In the genomic region with DNA sequence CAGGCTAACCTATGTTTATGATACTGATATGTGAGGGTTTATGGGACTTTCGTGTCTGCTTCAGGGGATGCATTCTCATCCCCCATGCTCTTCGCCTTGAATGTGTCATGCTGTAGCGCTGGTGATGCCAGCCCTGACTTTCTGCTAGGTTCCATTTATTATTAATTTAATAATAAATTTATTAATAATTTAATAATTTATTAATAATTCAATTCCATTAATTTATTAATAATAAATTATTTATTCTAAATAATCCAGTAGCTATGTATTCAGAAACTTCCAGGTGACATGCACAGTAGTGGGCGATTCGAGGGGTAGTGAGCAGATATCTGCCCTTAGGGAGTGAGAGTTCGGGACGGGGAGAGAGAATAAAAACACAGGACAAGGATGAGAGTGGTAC, we compare ENCODE assay signal across 37 cellular contexts. TPM values are rescaled to one million over a fixed set of nuclear protein-coding genes. Genes with fewer than 3 reads are reported as not detected.
DNase-seq lines count a peak whose midpoint lies in the region; ATAC-seq and TF ChIP-seq lines count a peak whose summit lies in the region.
"Had no signal": no experiment of that assay in that cellular context is flagged by ENCODE, and none has a peak within 500 bp of the region (broad histone marks: within the 10 kb centered on the region; RNA-seq: fewer than 3 reads in every experiment).

No MANE protein-coding gene starts in this region.

- H3K4me3 ChIP-seq in right atrium auricular region (no peak overlapping the region), esophagus muscularis mucosa (no peak overlapping the region), mucosa of descending colon (no peak overlapping the region)
- H3K4me3 ChIP-seq: A549; BLaER1; BLaER1 treated with 17β-estradiol and CSF1 and Interleukin-3, amounts not matched to agents 10 nM and 100 nM had no signal

- POLR2A ChIA-PET in WTC11 (lab: Charles Lee) = no interaction called here

- no peak for TF ChIP-seq POLR2A in esophagus muscularis mucosa (IDR thresholded peaks at IDR 0.05; ENCODE audit: low read depth)

- WGBS in esophagus muscularis mucosa = 90% methylated on average over 7 of the region's 7 CpGs

- DNase-seq in right atrium auricular region (ENCODE audit: low spot score) (peak; percentile 38), Right ventricle myocardium inferior (ENCODE audit: missing footprints) (no peak), WTC11 (ENCODE audit: low spot score) (no peak), esophagus muscularis mucosa (ENCODE audit: extremely low spot score) (peak; percentile 26), osteocyte (ENCODE audit: extremely low spot score, unreplicated experiment) (peak; percentile 5), NCI-H187 treated with DMSO at 0.1 percent for 48 hours (lab: John Stamatoyannopoulos, UW) (no peak), mucosa of descending colon (no peak)
- DNase-seq: 8988T; ACHN; AML-193; BE2C; C1 segment of cervical spinal cord; Caco-2; Calu3; CD4-positive, alpha-beta memory T cell; CD4-positive, alpha-beta T cell; CD4-positive, CD25-positive, alpha-beta regulatory T cell; CD8-positive, alpha-beta memory T cell; CD8-positive, alpha-beta T cell; COR-L47; DMS 273 treated with DMSO at 0.1 percent for 48 hours; DMS153; DMS53; DMS79; DMS79 treated with DMSO at 0.1 percent for 48 hours; DND-41; EL had no signal

- no peak overlapping the region for H3K27ac Mint-ChIP-seq in WTC11
- no peak overlapping the region for H3K27ac Mint-ChIP-seq in osteocyte (ENCODE audit: unreplicated experiment)
- H3K27ac Mint-ChIP-seq: B cell; CD14-positive monocyte; CD4-positive, alpha-beta memory T cell; CD4-positive, alpha-beta T cell; CD4-positive, CD25-positive, alpha-beta regulatory T cell; CD8-positive, alpha-beta memory T cell; CD8-positive, alpha-beta T cell had no signal

- H3K27me3 ChIP-seq in right atrium auricular region (no peaks in the 10 kb centered on the region), esophagus muscularis mucosa (peaks cover 0 to 5% (median 0%) of the 10 kb centered on the region in 4 donors)
- H3K27me3 ChIP-seq: BE2C; BLaER1; BLaER1 treated with 17β-estradiol and CSF1 and Interleukin-3, amounts not matched to agents 10 nM and 100 nM had no signal

- ATAC-seq in Right ventricle myocardium inferior (no peak), WTC11 (no peak), HG03520 (IDR thresholded peaks at IDR 0.05; ENCODE audit: unreplicated experiment) (no peak), mucosa of descending colon (no peak)
- ATAC-seq: A549; CD8-positive, alpha-beta T cell had no signal

- H3K27me3 Mint-ChIP-seq in WTC11 (ENCODE audit: low read depth) (peaks cover 3% of the 10 kb centered on the region; the same call in 1 of the 2 replicates), osteocyte (ENCODE audit: unreplicated experiment) (peaks cover 3% of the 10 kb centered on the region)
- H3K27me3 Mint-ChIP-seq: B cell; CD4-positive, alpha-beta T cell; CD4-positive, CD25-positive, alpha-beta regulatory T cell; CD8-positive, alpha-beta memory T cell had no signal

- peaks cover 54% of the 10 kb centered on the region for H3K36me3 Mint-ChIP-seq in WTC11
- no peaks in the 10 kb centered on the region for H3K36me3 Mint-ChIP-seq in osteocyte (ENCODE audit: unreplicated experiment)
- H3K36me3 Mint-ChIP-seq: CD14-positive monocyte; CD4-positive, alpha-beta memory T cell; CD4-positive, CD25-positive, alpha-beta regulatory T cell; CD8-positive, alpha-beta memory T cell; CD8-positive, alpha-beta T cell had no signal

- no peak for TF ChIP-seq EP300 in esophagus muscularis mucosa (IDR thresholded peaks at IDR 0.05)

- no peaks in the 10 kb centered on the region for H3K9me3 ChIP-seq in right atrium auricular region
- no peaks in the 10 kb centered on the region for H3K9me3 ChIP-seq in esophagus muscularis mucosa
- H3K9me3 ChIP-seq in mucosa of descending colon = no peaks in the 10 kb centered on the region
- H3K9me3 ChIP-seq: A549; BE2C; BLaER1; BLaER1 treated with 17β-estradiol and CSF1 and Interleukin-3, amounts not matched to agents 10 nM and 100 nM; Caco-2 had no signal

- H3K27ac ChIP-seq in right atrium auricular region (no peak overlapping the region), esophagus muscularis mucosa (replicated peaks in 1 of 4) (no peak overlapping the region)
- H3K27ac ChIP-seq: 22Rv1; A549; BLaER1; BLaER1 treated with 17β-estradiol and CSF1 and Interleukin-3, amounts not matched to agents 10 nM and 100 nM; C4-2B had no signal

- intact Hi-C loops in Right ventricle myocardium inferior (cut with DNase I) = no loop called here
- intact Hi-C loops in esophagus muscularis mucosa (cut with DNase I) = no loop called here
- intact Hi-C loops in mucosa of descending colon (cut with DNase I, micrococcal nuclease) = loop anchor here in 1 of 2 donors (10.0 kb wide), 1 partner anchor 416 kb away; no protein-coding TSS in a partner anchor

- H3K4me1 ChIP-seq in right atrium auricular region (no peaks in the 10 kb centered on the region), esophagus muscularis mucosa (no peaks in the 10 kb centered on the region), mucosa of descending colon (ENCODE audit: low read depth) (no peaks in the 10 kb centered on the region)
- H3K4me1 ChIP-seq: A549; BE2C; BLaER1; BLaER1 treated with 17β-estradiol and CSF1 and Interleukin-3, amounts not matched to agents 10 nM and 100 nM; Caco-2 had no signal

- H3K4me1 Mint-ChIP-seq in WTC11 (no peaks in the 10 kb centered on the region), osteocyte (ENCODE audit: unreplicated experiment) (no peaks in the 10 kb centered on the region)
- H3K4me1 Mint-ChIP-seq: B cell; CD14-positive monocyte; CD4-positive, alpha-beta memory T cell; CD4-positive, CD25-positive, alpha-beta regulatory T cell; CD8-positive, alpha-beta memory T cell had no signal

- H3K4me3 Mint-ChIP-seq in WTC11 (no peak overlapping the region), osteocyte (ENCODE audit: unreplicated experiment) (no peak overlapping the region)
- H3K4me3 Mint-ChIP-seq: B cell; CD14-positive monocyte; CD4-positive, alpha-beta memory T cell; CD4-positive, alpha-beta T cell; CD4-positive, CD25-positive, alpha-beta regulatory T cell; CD8-positive, alpha-beta memory T cell; CD8-positive, alpha-beta T cell had no signal

- no peaks in the 10 kb centered on the region for H3K36me3 ChIP-seq in right atrium auricular region
- H3K36me3 ChIP-seq in esophagus muscularis mucosa = no peaks in the 10 kb centered on the region
- no peaks in the 10 kb centered on the region for H3K36me3 ChIP-seq in mucosa of descending colon (ENCODE audit: low read depth)
- H3K36me3 ChIP-seq: BE2C; BLaER1; BLaER1 treated with 17β-estradiol and CSF1 and Interleukin-3, amounts not matched to agents 10 nM and 100 nM had no signal

- CTCF ChIA-PET in WTC11 (lab: Charles Lee) = no interaction called here

- H3K9me3 Mint-ChIP-seq in WTC11 = peaks cover 63% of the 10 kb centered on the region
- H3K9me3 Mint-ChIP-seq in osteocyte (ENCODE audit: unreplicated experiment) = no peaks in the 10 kb centered on the region
- H3K9me3 Mint-ChIP-seq: CD4-positive, alpha-beta T cell; CD8-positive, alpha-beta T cell had no signal

- no peak for TF ChIP-seq CTCF in right atrium auricular region (IDR thresholded peaks at IDR 0.05)
- no peak for TF ChIP-seq CTCF in WTC11 (IDR thresholded peaks at IDR 0.05)
- no peak for TF ChIP-seq CTCF in esophagus muscularis mucosa (IDR thresholded peaks at IDR 0.05)
- no peak for TF ChIP-seq CTCF in osteocyte (IDR thresholded peaks at IDR 0.05)
- TF ChIP-seq CTCF in mucosa of descending colon (IDR thresholded peaks at IDR 0.05) = no peak

TF ChIP-seq in WTC11, 78 proteins besides CTCF, POLR2A, EP300 and RAD21:
- no peak for TF ChIP-seq SMAD3 (CRISPR knock-in tag; IDR thresholded peaks at IDR 0.05; ENCODE audit: borderline replicate concordance)
- TF ChIP-seq HMGA2 (CRISPR knock-in tag; IDR thresholded peaks at IDR 0.05) = peak; percentile 99
- no peak for TF ChIP-seq ZNF425 (CRISPR knock-in tag; conservative IDR thresholded peaks at IDR 0.05)
- no peak for TF ChIP-seq ESRRA (CRISPR knock-in tag; IDR thresholded peaks at IDR 0.05; ENCODE audit: borderline replicate concordance)
- no peak for TF ChIP-seq RELA (CRISPR knock-in tag; IDR thresholded peaks at IDR 0.05; ENCODE audit: borderline replicate concordance)

RNA-seq across cellular contexts. Expression of gene SHISA6, which starts 49.8 kb away (rescaled TPM):
- under 1 TPM in 1 of 2 donors, not detected in 1; 0.07 TPM for total RNA-seq in right atrium auricular region
- 0.46 TPM for total RNA-seq in Right ventricle myocardium inferior
- total RNA-seq in WTC11 (2021) = 0.99 to 1.4 TPM (median 1.1 TPM) in 3 replicates
- total RNA-seq in esophagus muscularis mucosa = 1 to 10 TPM in 3 of 4 donors, under 1 TPM in 1; 0.83 to 1.7 (median 1.4) TPM
- total RNA-seq in osteocyte = 0.05 TPM in 1 of 2 replicates, not detected in the other
- under 1 TPM; 0.20 to 0.77 (median 0.73) TPM for total RNA-seq in mucosa of descending colon
- total RNA-seq: A172; B cell; Calu3; CD4-positive, alpha-beta memory T cell; CD4-positive, alpha-beta T cell; CD4-positive, CD25-positive, alpha-beta regulatory T cell; CD8-positive, alpha-beta memory T cell; CD8-positive, alpha-beta T cell; Daoy had no signal

Comparison
In these comparisons a context has a peak if more than half of its experiments do, and no peak if none do; other contexts are left out.
1. DNase-seq: peak in right atrium auricular region (single experiment), esophagus muscularis mucosa (single experiment) and osteocyte (single experiment); none in Right ventricle myocardium inferior (single experiment), WTC11 (single experiment), NCI-H187 treated with DMSO at 0.1 percent for 48 hours (single experiment) and mucosa of descending colon (0 of 3).